In genomic region chr1:11019358-11019757, GRCh38 we compare ENCODE assay signal across 13 cellular contexts. TPM values are rescaled to one million over a fixed set of nuclear protein-coding genes. Genes with fewer than 3 reads are reported as not detected.
"Had no signal": no experiment of that assay in that cellular context is flagged by ENCODE, and none has a peak within 500 bp of the region (broad histone marks: within the 10 kb centered on the region; RNA-seq: fewer than 3 reads in every experiment).

No MANE protein-coding gene starts in this region.

RNA-seq across cellular contexts. Expression of gene MASP2, which starts 27.7 kb away (rescaled TPM):
- total RNA-seq: chondrocyte, dermis microvascular lymphatic vessel endothelial cell, esophagus mucosa, glomerular endothelial cell, heart right ventricle, kidney epithelial cell, left cardiac atrium, left lung, left ventricle myocardium superior, lower leg skin, lower lobe of right lung, lung microvascular endothelial cell, myocyte had no signal
